Comparison of ENCODE assay signal across 6 cellular contexts in the genomic region with DNA sequence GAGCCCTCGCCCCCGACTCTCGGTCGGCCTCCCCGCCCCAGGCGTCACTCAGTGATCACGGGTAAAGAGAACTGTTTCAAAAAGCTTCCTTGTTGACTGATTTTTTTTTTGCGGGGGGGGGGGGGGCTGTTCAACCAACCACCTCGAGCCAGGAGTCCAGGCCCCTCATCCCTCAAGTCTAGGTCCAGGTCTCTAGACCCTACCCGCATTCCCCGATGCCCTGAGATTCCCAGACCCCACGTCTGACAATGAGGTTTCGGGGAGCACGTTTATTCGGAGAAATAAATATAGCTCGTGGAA. TPM values are rescaled to one million over a fixed set of nuclear protein-coding genes. Genes with fewer than 3 reads are reported as not detected.
DNase-seq lines count a peak whose midpoint lies in the region; TF ChIP-seq lines count a peak whose summit lies in the region.

No MANE protein-coding gene starts in this region.

- H3K4me1 ChIP-seq in OCI-LY7 (ENCODE audit: insufficient read depth, low read length, poor library complexity, severe bottlenecking): peaks cover 27% of the 10 kb centered on the region
- peaks cover 16 to 56% (median 44%) of the 10 kb centered on the region in 6 donors for H3K4me1 ChIP-seq in spleen

- H4K20me1 ChIP-seq in OCI-LY7 (ENCODE audit: insufficient read depth, low read length): no peaks in the 10 kb centered on the region

- H3K79me2 ChIP-seq in OCI-LY7 (ENCODE audit: insufficient read depth, low read depth, low read length): no peaks in the 10 kb centered on the region

- DNase-seq in OCI-LY7 (ENCODE audit: low spot score) (no peak), epithelial cell of proximal tubule (ENCODE audit: low read depth) (no peak), spleen (no peak), NCI-H1417 (lab: John Stamatoyannopoulos, UW) (no peak), SIG-M5 (lab: John Stamatoyannopoulos, UW) (no peak), medulla oblongata (ENCODE audit: extremely low spot score) (no peak)

- TF ChIP-seq CTCF in OCI-LY7 (conservative IDR thresholded peaks at IDR 0.05; ENCODE audit: low read length) (no peak), epithelial cell of proximal tubule (conservative IDR thresholded peaks at IDR 0.05; ENCODE audit: low read depth, low read length) (no peak), spleen (IDR thresholded peaks at IDR 0.05 in 8 of 11, conservative IDR thresholded peaks at IDR 0.05 in 3 of 11) (no peak)

- H3K4me2 ChIP-seq in OCI-LY7 (ENCODE audit: low read length): peak overlapping the region; percentile 85

- H3K27ac ChIP-seq in OCI-LY7 (ENCODE audit: low read depth, low read length, poor library complexity, severe bottlenecking) (no peak overlapping the region), spleen (peak overlapping the region in 7 of 8 donors; percentile 10 to 76 (median 70))

- H2AFZ ChIP-seq in OCI-LY7 (ENCODE audit: low read length): peak overlapping the region; percentile 72; the same call in 1 of the 2 replicates

- TF ChIP-seq POLR2A in spleen (IDR thresholded peaks at IDR 0.05): no peak

- CTCF ChIA-PET in OCI-LY7 (lab: Charles Lee; ENCODE audit: unreplicated experiment): interaction anchor here (0.6 to 1.4 kb wide), 2 partner anchors 48 to 434 kb away, joined by 3 read pairs; no protein-coding TSS in a partner anchor

- H3K9me2 ChIP-seq in OCI-LY7 (ENCODE audit: insufficient read depth, low read length): no peaks in the 10 kb centered on the region

- intact Hi-C loops in OCI-LY7 (cut with micrococcal nuclease; ENCODE audit: unreplicated experiment) (no loop called here), spleen (cut with DNase I; ENCODE audit: low total_unique reads) (no loop called here)

- H3K36me3 ChIP-seq in OCI-LY7 (ENCODE audit: insufficient read depth, low read length) (no peaks in the 10 kb centered on the region), spleen (no peaks in the 10 kb centered on the region)

- no peaks in the 10 kb centered on the region for H3K9me3 ChIP-seq in OCI-LY7 (ENCODE audit: low read length)
- peaks cover 0 to 6% (median 0%) of the 10 kb centered on the region in 8 donors for H3K9me3 ChIP-seq in spleen

- POLR2A ChIA-PET in OCI-LY7 (lab: Charles Lee): no interaction called here

- H3K4me3 ChIP-seq in OCI-LY7 (ENCODE audit: low read depth, low read length, poor library complexity, severe bottlenecking): peak overlapping the region; percentile 83
- peak overlapping the region; percentile 78 for H3K4me3 ChIP-seq in epithelial cell of proximal tubule (ENCODE audit: low read depth, low read length)
- H3K4me3 ChIP-seq in spleen: peak overlapping the region; percentile 44 to 75 (median 60)

- H3K27me3 ChIP-seq in spleen (replicated peaks in 1 of 7): peaks cover 0 to 78% (median 30%) of the 10 kb centered on the region in 7 donors

- no TSS peak for BruUV-seq in OCI-LY7 (replicated peaks; lab: Mats Ljungman, UMichigan)

- 7 to 17% (median 8%) methylated on average over 14 to 16 of the region's 16 CpGs for WGBS in spleen, 5 donors

RNA-seq across cellular contexts. Expression of gene HRC, which starts 4.3 kb away (rescaled TPM):
- total RNA-seq in OCI-LY7 (2014; rRNA removed; shearing (Covaris generic)): not detected in 2 replicates
- total RNA-seq in OCI-LY7 (2022) (not detected in 2 replicates), epithelial cell of proximal tubule (not detected in 2 replicates), spleen (under 1 TPM in 2 of 7 donors, not detected in 5; 0.27 to 0.47 TPM)
- under 1 TPM; 0.07 to 0.27 (median 0.22) TPM for polyA plus RNA-seq in spleen

RNA-seq across cellular contexts. Expression of gene TRPM4, which starts 6.7 kb away (rescaled TPM):
- 11.6 and 20.9 TPM in 2 replicates for total RNA-seq in OCI-LY7 (2014; rRNA removed; shearing (Covaris generic))
- 36.2 and 44.2 TPM in 2 replicates for total RNA-seq in OCI-LY7 (2022)
- total RNA-seq in epithelial cell of proximal tubule: 11.6 and 13.3 TPM in 2 replicates
- 10 to 100 TPM in 5 of 7 donors, 1 to 10 TPM in 2; 3.6 to 28.7 (median 13.2) TPM for total RNA-seq in spleen
- polyA plus RNA-seq in spleen: 10 to 100 TPM in 1 of 3 donors, 1 to 10 TPM in 2; 3.3 to 18.7 (median 4.6) TPM

RNA-seq across cellular contexts. Expression of gene PPFIA3, which starts 31.6 kb away (rescaled TPM):
- total RNA-seq in OCI-LY7 (2014; rRNA removed; shearing (Covaris generic)): 17.1 and 21.2 TPM in 2 replicates
- total RNA-seq in OCI-LY7 (2022) (16.2 and 17.8 TPM in 2 replicates), epithelial cell of proximal tubule (1.7 and 3.3 TPM in 2 replicates), spleen (1 to 10 TPM; 3.6 to 9.5 (median 5.4) TPM)
- polyA plus RNA-seq in spleen: 10 to 100 TPM in 1 of 3 donors, 1 to 10 TPM in 2; 6.9 to 17.2 (median 8.4) TPM

RNA-seq across cellular contexts. Expression of gene C19orf73, which starts 32.0 kb away (rescaled TPM):
- 5.9 and 8.3 TPM in 2 replicates for total RNA-seq in OCI-LY7 (2014; rRNA removed; shearing (Covaris generic))
- total RNA-seq in OCI-LY7 (2022) (2.5 and 4.4 TPM in 2 replicates), epithelial cell of proximal tubule (2.7 and 10.3 TPM in 2 replicates), spleen (1 to 10 TPM in 4 of 7 donors, under 1 TPM in 2, not detected in 1; 0.70 to 5.4 (median 1.6) TPM)
- polyA plus RNA-seq in spleen: 1 to 10 TPM; 3.9 to 5.5 (median 4.2) TPM

RNA-seq across cellular contexts. Expression of gene LIN7B, which starts 36.7 kb away (rescaled TPM):
- 5.5 and 14.7 TPM in 2 replicates for total RNA-seq in OCI-LY7 (2014; rRNA removed; shearing (Covaris generic))
- total RNA-seq in OCI-LY7 (2022) (3.6 and 4.8 TPM in 2 replicates), epithelial cell of proximal tubule (2.2 and 3.7 TPM in 2 replicates), spleen (1 to 10 TPM; 2.7 to 9.6 (median 5.5) TPM)
- polyA plus RNA-seq in spleen: 1 to 10 TPM; 7.2 to 9.5 (median 9.2) TPM
